1 cellular context compared by ENCODE assay signal in genomic region chrX:48632207-48632606, GRCh38.
TF ChIP-seq lines count a peak whose summit lies in the region.

No MANE protein-coding gene starts in this region.

TF ChIP-seq in HepG2, 621 proteins besides CTCF, POLR2A, EP300 and RAD21:
- TF ChIP-seq PRDM10 (CRISPR knock-in tag; IDR thresholded peaks at IDR 0.05; ENCODE audit: low read depth) (peak; percentile 54; the same call in 1 of the 2 replicates), RARA (CRISPR knock-in tag; IDR thresholded peaks at IDR 0.05) (no peak), ELF3 (CRISPR knock-in tag; IDR thresholded peaks at IDR 0.05) (no peak), DNMT1 (CRISPR knock-in tag; IDR thresholded peaks at IDR 0.05) (no peak)
